ENCODE assay signal across 19 cellular contexts in genomic region chr3:184429786-184430185, GRCh38. TPM values are rescaled to one million over a fixed set of nuclear protein-coding genes. Genes with fewer than 3 reads are reported as not detected.
DNase-seq lines count a peak whose midpoint lies in the region; FAIRE-seq and TF ChIP-seq lines count a peak whose summit lies in the region.
"Had no signal": no experiment of that assay in that cellular context is flagged by ENCODE, and none has a peak within 500 bp of the region (broad histone marks: within the 10 kb centered on the region; RNA-seq: fewer than 3 reads in every experiment).

No MANE protein-coding gene starts in this region.

- DNase-seq in GM04503 (ENCODE audit: low read depth) (peak; percentile 63), astrocyte of the hippocampus (ENCODE audit: low read depth, low spot score) (peak; percentile 66), kidney (peak; percentile 3), NCI-H345 (lab: John Stamatoyannopoulos, UW) (no peak), mesendoderm (no peak), cortex of kidney (lab: John Stamatoyannopoulos, UW) (no peak), endothelial cell (ENCODE audit: low spot score) (no peak)
- DNase-seq: AML-193; Caco-2; CD8-positive, alpha-beta memory T cell; DMS53; GF-D8; H7 had no signal

- no peak overlapping the region for H3K4ac ChIP-seq in mesendoderm (ENCODE audit: low read depth, low read length)

- H3K9me3 ChIP-seq in kidney (ENCODE audit: control insufficient read depth in 1 of 2, low read length in 2 of 2): no peaks in the 10 kb centered on the region
- H3K9me3 ChIP-seq: BLaER1, Caco-2 had no signal

- no peak overlapping the region for H3K4me3 ChIP-seq in kidney (ENCODE audit: low read length in 2 of 2)
- no peak overlapping the region for H3K4me3 ChIP-seq in mesendoderm (ENCODE audit: low read length)
- H3K4me3 ChIP-seq: BLaER1, GM12878, GM23338 had no signal

- no peaks in the 10 kb centered on the region for H3K36me3 Mint-ChIP-seq in endothelial cell (ENCODE audit: low read depth, unreplicated experiment)

- H3K79me1 ChIP-seq in mesendoderm (ENCODE audit: low read length): no peaks in the 10 kb centered on the region

- H3K4me1 Mint-ChIP-seq in endothelial cell (ENCODE audit: unreplicated experiment): no peaks in the 10 kb centered on the region
- H3K4me1 Mint-ChIP-seq: CD8-positive, alpha-beta memory T cell; GM23338 had no signal

- H3K36me3 ChIP-seq in kidney (ENCODE audit: control insufficient read depth in 1 of 2, insufficient read depth in 2 of 2, low read length in 2 of 2) (no peaks in the 10 kb centered on the region), mesendoderm (ENCODE audit: control insufficient read depth, insufficient read depth, low read length) (no peaks in the 10 kb centered on the region)
- H3K36me3 ChIP-seq: BLaER1 had no signal

- no peak overlapping the region for H4K5ac ChIP-seq in mesendoderm (ENCODE audit: low read length)

- FAIRE-seq in kidney (lab: Jason Lieb, UNC): no peak
- FAIRE-seq: A204.1, GM12878, GM18507 had no signal

- H3K4me1 ChIP-seq in kidney (ENCODE audit: control insufficient read depth in 1 of 2, insufficient read depth in 1 of 2, low read depth in 1 of 2, low read length in 2 of 2): no peaks in the 10 kb centered on the region
- no peaks in the 10 kb centered on the region for H3K4me1 ChIP-seq in mesendoderm (ENCODE audit: control insufficient read depth, low read depth, low read length)
- H3K4me1 ChIP-seq: BLaER1, Caco-2 had no signal

- intact Hi-C loops in kidney (cut with DNase I): no loop called here

- WGBS in mesendoderm (ENCODE audit: extremely low coverage, insufficient coverage, low lambda C conversion rate): no CpG with 5 or more reads among the region's 4 CpGs

- H3K9ac ChIP-seq in kidney (ENCODE audit: low read length in 2 of 2): no peak overlapping the region
- H3K9ac ChIP-seq in mesendoderm (ENCODE audit: low read length): no peak overlapping the region
- H3K9ac ChIP-seq: BLaER1 had no signal

- no peaks in the 10 kb centered on the region for H3K79me2 ChIP-seq in mesendoderm (ENCODE audit: control insufficient read depth, insufficient read depth, low read length)

- no peak overlapping the region for H3K27ac Mint-ChIP-seq in endothelial cell (ENCODE audit: unreplicated experiment)
- H3K27ac Mint-ChIP-seq: CD8-positive, alpha-beta memory T cell; GM23338 had no signal

- no peak overlapping the region for H2BK15ac ChIP-seq in mesendoderm (replicated peaks; ENCODE audit: low read depth)

- no peak overlapping the region for H3K56ac ChIP-seq in mesendoderm (ENCODE audit: low read length)

- H3K27ac ChIP-seq in kidney (ENCODE audit: low read depth in 2 of 2, low read length in 2 of 2) (no peak overlapping the region), mesendoderm (ENCODE audit: low read depth, low read length) (no peak overlapping the region)
- H3K27ac ChIP-seq: BLaER1, HL-60 had no signal

- no peak overlapping the region for H3K23ac ChIP-seq in mesendoderm (ENCODE audit: low read length)

- H4K8ac ChIP-seq in mesendoderm (ENCODE audit: low read depth, low read length): no peak overlapping the region

- H3K27me3 ChIP-seq in mesendoderm (ENCODE audit: insufficient read depth, low read length, poor library complexity): no peaks in the 10 kb centered on the region
- H3K27me3 ChIP-seq: BLaER1 had no signal

- no peak for TF ChIP-seq CTCF in kidney (IDR thresholded peaks at IDR 0.05; ENCODE audit: borderline replicate concordance, extremely low read depth, insufficient read depth)
- TF ChIP-seq CTCF in endothelial cell (IDR thresholded peaks at IDR 0.05; ENCODE audit: unreplicated experiment): no peak

- no peak overlapping the region for H2AK5ac ChIP-seq in mesendoderm (ENCODE audit: low read length)

- H3K4me2 ChIP-seq in mesendoderm (ENCODE audit: low read length): no peak overlapping the region
- H3K4me2 ChIP-seq: BLaER1, GM23338 had no signal

- H2BK120ac ChIP-seq in mesendoderm (ENCODE audit: low read depth, low read length): no peak overlapping the region

- H3K27me3 Mint-ChIP-seq in endothelial cell (ENCODE audit: unreplicated experiment): peaks cover 3% of the 10 kb centered on the region

- H3K18ac ChIP-seq in mesendoderm (ENCODE audit: low read length): no peak overlapping the region

- no peak overlapping the region for H2BK5ac ChIP-seq in mesendoderm (ENCODE audit: low read length)

- H3K9me3 Mint-ChIP-seq in endothelial cell (ENCODE audit: unreplicated experiment): no peaks in the 10 kb centered on the region
- H3K9me3 Mint-ChIP-seq: GM23338 had no signal

- no peak overlapping the region for H3K4me3 Mint-ChIP-seq in endothelial cell (ENCODE audit: unreplicated experiment)
- H3K4me3 Mint-ChIP-seq: CD8-positive, alpha-beta memory T cell; GM23338 had no signal

RNA-seq across cellular contexts. Expression of gene CHRD, which starts 49.9 kb away (rescaled TPM):
- 16.8 TPM for total RNA-seq in kidney
- polyA plus RNA-seq in kidney (ENCODE audit: insufficient read depth, low read depth, low replicate concordance): 18.6 TPM
- 0.20 TPM for polyA plus RNA-seq in mesendoderm (2013, experiment 1 of 2)
- polyA plus RNA-seq in mesendoderm (2013, experiment 2 of 2): 0.14 TPM
- 2.4 TPM for total RNA-seq in endothelial cell (ENCODE audit: unreplicated experiment)
- total RNA-seq: GM12878 had no signal
- polyA plus RNA-seq: CD8-positive, alpha-beta memory T cell; GM12878 had no signal

RNA-seq across cellular contexts. Expression of gene THPO, which starts 51.8 kb away (rescaled TPM):
- total RNA-seq in kidney: 0.85 TPM
- polyA plus RNA-seq in kidney (ENCODE audit: insufficient read depth, low read depth, low replicate concordance): 5.7 TPM
- polyA plus RNA-seq in mesendoderm (2013, experiment 1 of 2): 0.44 TPM
- 0.60 TPM for polyA plus RNA-seq in mesendoderm (2013, experiment 2 of 2)
- total RNA-seq in endothelial cell (ENCODE audit: unreplicated experiment): 0.28 TPM
- total RNA-seq: CD8-positive, alpha-beta memory T cell; GM12878 had no signal
- polyA plus RNA-seq: CD8-positive, alpha-beta memory T cell; GM12878 had no signal

Comparison
In these comparisons a context has a peak if more than half of its experiments do, and no peak if none do; other contexts are left out.
1. DNase-seq: peak in GM04503 (single experiment), astrocyte of the hippocampus (single experiment) and kidney (single experiment); none in NCI-H345 (single experiment), mesendoderm (single experiment), cortex of kidney (single experiment) and endothelial cell (single experiment).